ENCODE assay signal across 1 cellular context in the genomic region with DNA sequence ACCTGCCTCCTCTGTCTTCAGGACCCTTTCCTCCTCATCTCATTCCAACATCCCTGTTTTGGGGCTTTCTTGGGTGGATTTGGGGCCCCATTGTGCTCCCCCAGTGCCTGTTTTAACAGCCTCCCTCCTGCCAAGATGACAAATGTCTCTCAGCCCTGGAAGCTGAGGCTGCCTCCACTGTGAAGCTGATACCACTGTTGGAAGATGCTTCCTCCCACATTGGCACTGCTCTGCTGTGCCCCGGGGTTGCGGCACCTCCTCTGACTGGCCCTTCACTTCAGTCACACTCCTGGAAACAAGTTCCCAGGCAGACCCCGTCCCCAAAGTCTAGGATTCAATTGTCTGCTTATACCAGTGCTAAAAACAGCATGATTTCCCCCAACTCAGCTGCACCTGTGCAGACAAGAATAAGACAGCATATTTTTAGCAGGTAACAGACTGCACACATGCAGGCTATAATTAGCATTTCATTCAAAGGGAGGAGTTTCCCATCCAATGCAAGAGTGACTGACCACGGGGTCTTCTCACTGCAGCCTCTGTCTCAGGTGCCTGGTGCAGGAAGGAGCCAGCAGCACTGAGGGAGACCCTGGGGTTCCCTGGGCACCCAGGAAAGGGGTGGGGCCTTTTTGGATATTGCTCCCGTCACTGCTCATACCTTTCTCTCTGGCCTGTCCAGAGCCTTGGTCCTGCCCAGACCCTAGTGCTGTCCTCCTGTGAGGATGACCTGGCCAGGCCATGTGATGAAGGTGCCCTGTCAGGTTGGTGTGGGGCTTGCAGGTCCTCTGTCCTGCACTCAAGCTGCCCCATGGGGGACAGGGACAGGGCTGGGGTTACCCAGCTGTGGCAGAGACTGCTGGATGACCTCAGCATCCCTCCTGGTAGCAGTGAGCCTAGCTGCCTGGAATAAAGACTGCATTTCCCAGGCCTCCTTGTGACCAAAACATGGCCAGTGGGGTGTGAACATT.
TF ChIP-seq lines count a peak whose summit lies in the region.

No MANE protein-coding gene starts in this region.

TF ChIP-seq in SK-N-SH, 30 proteins besides CTCF, POLR2A, EP300 and RAD21:
- TF ChIP-seq TAF1 (IDR thresholded peaks at IDR 0.05; ENCODE audit: borderline replicate concordance, low read depth, low read length) (no peak), REST (IDR thresholded peaks at IDR 0.05; ENCODE audit: low read depth, low read length) (no peak), GABPA (IDR thresholded peaks at IDR 0.05; ENCODE audit: low read depth) (no peak), NRF1 (IDR thresholded peaks at IDR 0.05; ENCODE audit: low read depth, low read length) (no peak), JUND (IDR thresholded peaks at IDR 0.05) (no peak), MXI1 (IDR thresholded peaks at IDR 0.05; ENCODE audit: low read depth, low read length) (no peak), TCF12 (IDR thresholded peaks at IDR 0.05) (no peak), FOSL2 (IDR thresholded peaks at IDR 0.05; ENCODE audit: borderline replicate concordance, low read depth) (no peak), FOXM1 (IDR thresholded peaks at IDR 0.05; ENCODE audit: low read depth) (no peak), RFX5 (IDR thresholded peaks at IDR 0.05; ENCODE audit: low read length) (no peak), CHD2 (IDR thresholded peaks at IDR 0.05; ENCODE audit: low read length, partially characterized antibody) (no peak)
- TF ChIP-seq, protein P1, sequence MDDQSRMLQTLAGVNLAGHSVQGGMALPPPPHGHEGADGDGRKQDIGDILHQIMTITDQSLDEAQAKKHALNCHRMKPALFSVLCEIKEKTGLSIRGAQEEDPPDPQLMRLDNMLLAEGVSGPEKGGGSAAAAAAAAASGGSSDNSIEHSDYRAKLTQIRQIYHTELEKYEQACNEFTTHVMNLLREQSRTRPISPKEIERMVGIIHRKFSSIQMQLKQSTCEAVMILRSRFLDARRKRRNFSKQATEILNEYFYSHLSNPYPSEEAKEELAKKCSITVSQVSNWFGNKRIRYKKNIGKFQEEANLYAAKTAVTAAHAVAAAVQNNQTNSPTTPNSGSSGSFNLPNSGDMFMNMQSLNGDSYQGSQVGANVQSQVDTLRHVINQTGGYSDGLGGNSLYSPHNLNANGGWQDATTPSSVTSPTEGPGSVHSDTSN (IDR thresholded peaks at IDR 0.05) = no peak
